In the genomic region with DNA sequence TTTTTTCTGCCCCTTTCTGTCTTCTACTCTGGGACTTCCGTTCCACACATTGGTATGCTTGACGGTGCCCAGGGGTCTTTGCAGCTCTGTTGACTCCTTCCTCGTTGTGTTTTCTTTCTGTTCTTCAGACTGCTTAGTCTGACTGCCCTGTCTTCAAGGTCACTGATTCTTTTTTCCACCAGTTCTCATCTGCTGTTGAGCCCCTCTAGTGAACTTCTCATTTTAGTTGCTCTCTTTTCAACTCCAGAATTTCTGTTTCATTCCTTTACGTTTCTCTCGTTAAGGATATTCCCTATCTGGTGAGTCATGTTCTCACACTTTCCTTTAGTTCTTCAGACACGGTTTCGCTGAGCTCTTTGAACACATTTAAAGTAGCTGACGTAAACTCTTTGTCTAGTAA, we compare ENCODE assay signal across 3 cellular contexts.
TF ChIP-seq lines count a peak whose summit lies in the region.

No MANE protein-coding gene starts in this region.

TF ChIP-seq in A549, 52 proteins besides CTCF, POLR2A, EP300 and RAD21:
- no peak for TF ChIP-seq FOSL2 (IDR thresholded peaks at IDR 0.05)
- TF ChIP-seq FOSL2 (CRISPR knock-in tag; IDR thresholded peaks at IDR 0.05) = peak; percentile 25; the same call in 1 of the 2 replicates
- no peak for TF ChIP-seq FOSB (CRISPR knock-in tag; IDR thresholded peaks at IDR 0.05)

TF ChIP-seq in HEK293, 187 proteins besides CTCF, POLR2A, EP300 and RAD21:
- no peak for TF ChIP-seq ZNF248 (tag by site-specific recombination; IDR thresholded peaks at IDR 0.05)
- TF ChIP-seq SETDB1 (IDR thresholded peaks at IDR 0.05; ENCODE audit: insufficient read length, low read length) = peak; percentile 47
- TF ChIP-seq ZNF610 (tag by site-specific recombination; IDR thresholded peaks at IDR 0.05; ENCODE audit: borderline replicate concordance) = no peak
- no peak for TF ChIP-seq ZNF529 (tag by site-specific recombination; IDR thresholded peaks at IDR 0.05; ENCODE audit: insufficient replicate concordance)
- TF ChIP-seq ZNF132 (tag by site-specific recombination; IDR thresholded peaks at IDR 0.05; ENCODE audit: borderline replicate concordance) = no peak
- TF ChIP-seq, protein P1, sequence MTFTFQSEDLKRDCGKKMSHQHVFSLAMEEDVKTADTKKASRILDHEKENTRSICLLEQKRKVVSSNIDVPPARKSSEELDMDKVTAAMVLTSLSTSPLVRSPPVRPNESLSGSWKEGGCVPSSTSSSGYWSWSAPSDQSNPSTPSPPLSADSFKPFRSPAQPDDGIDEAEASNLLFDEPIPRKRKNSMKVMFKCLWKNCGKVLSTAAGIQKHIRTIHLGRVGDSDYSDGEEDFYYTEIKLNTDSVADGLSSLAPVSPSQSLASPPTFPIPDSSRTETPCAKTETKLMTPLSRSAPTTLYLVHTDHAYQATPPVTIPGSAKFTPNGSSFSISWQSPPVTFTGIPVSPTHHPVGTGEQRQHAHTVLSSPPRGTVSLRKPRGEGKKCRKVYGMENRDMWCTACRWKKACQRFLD (tag by site-specific recombination; IDR thresholded peaks at IDR 0.05) = no peak

TF ChIP-seq in K562, 482 proteins besides CTCF, POLR2A, EP300 and RAD21:
- no peak for TF ChIP-seq POLR3G (IDR thresholded peaks at IDR 0.05; ENCODE audit: extremely low read depth, insufficient read length, insufficient replicate concordance)
- TF ChIP-seq, protein P2, sequence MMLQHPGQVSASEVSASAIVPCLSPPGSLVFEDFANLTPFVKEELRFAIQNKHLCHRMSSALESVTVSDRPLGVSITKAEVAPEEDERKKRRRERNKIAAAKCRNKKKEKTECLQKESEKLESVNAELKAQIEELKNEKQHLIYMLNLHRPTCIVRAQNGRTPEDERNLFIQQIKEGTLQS (IDR thresholded peaks at IDR 0.05) = 0 out of 2 replicates have a peak, but pooled peaks have one; percentile 15
- TF ChIP-seq, protein P2 (CRISPR knock-in tag; conservative IDR thresholded peaks at IDR 0.05) = no peak
- no peak for TF ChIP-seq RBM22 (IDR thresholded peaks at IDR 0.05; ENCODE audit: low read depth, low read length, poor library complexity, severe bottlenecking)
- peak in 1 of 2 experiments; percentile 45; a peak in 1 of 4 replicates for TF ChIP-seq TRIM24 (IDR thresholded peaks at IDR 0.05)
- TF ChIP-seq CBX3 (IDR thresholded peaks at IDR 0.05; ENCODE audit: borderline replicate concordance in 1 of 2, low read length in 2 of 2) = peak in 1 of 2 experiments; percentile 78; a peak in 2 of 3 replicates
- no peak for TF ChIP-seq ZNF695 (CRISPR knock-in tag; IDR thresholded peaks at IDR 0.05)
- TF ChIP-seq, protein P3, sequence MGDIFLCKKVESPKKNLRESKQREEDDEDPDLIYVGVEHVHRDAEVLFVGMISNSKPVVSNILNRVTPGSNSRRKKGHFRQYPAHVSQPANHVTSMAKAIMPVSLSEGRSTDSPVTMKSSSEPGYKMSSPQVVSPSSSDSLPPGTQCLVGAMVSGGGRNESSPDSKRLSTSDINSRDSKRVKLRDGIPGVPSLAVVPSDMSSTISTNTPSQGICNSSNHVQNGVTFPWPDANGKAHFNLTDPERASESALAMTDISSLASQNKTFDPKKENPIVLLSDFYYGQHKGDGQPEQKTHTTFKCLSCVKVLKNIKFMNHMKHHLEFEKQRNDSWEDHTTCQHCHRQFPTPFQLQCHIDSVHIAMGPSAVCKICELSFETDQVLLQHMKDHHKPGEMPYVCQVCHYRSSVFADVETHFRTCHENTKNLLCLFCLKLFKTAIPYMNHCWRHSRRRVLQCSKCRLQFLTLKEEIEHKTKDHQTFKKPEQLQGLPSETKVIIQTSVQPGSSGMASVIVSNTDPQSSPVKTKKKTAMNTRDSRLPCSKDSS (IDR thresholded peaks at IDR 0.05; ENCODE audit: low read depth, partially characterized antibody) = peak; percentile 69
- TF ChIP-seq TRIM28 (IDR thresholded peaks at IDR 0.05) = peak; percentile 38; the same call in 1 of the 2 replicates
- TF ChIP-seq, protein P4, sequence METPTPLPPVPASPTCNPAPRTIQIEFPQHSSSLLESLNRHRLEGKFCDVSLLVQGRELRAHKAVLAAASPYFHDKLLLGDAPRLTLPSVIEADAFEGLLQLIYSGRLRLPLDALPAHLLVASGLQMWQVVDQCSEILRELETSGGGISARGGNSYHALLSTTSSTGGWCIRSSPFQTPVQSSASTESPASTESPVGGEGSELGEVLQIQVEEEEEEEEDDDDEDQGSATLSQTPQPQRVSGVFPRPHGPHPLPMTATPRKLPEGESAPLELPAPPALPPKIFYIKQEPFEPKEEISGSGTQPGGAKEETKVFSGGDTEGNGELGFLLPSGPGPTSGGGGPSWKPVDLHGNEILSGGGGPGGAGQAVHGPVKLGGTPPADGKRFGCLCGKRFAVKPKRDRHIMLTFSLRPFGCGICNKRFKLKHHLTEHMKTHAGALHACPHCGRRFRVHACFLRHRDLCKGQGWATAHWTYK (CRISPR knock-in tag; IDR thresholded peaks at IDR 0.05) = no peak
